In the genomic region with DNA sequence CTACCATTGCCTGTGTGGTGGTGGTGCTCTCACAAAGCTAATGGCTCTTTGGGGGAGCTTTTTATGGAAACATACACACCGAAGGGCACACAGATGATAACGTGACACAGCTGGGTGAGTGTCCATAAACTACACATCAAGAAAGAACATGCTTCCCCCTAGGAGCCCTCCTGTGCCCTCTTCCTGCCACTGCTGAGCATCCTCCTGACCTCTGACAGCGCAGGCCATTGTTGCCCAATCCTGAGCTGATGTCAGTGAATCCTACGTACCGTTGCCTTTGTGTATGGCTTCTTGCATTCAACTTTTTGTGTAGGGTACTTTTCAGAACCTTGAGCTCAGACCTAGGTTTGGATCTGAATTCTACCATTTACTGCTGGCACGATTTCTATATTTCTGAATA, we compare ENCODE assay signal across 13 cellular contexts.
"Had no signal": no experiment of that assay in that cellular context is flagged by ENCODE, and none has a peak within 500 bp of the region (broad histone marks: within the 10 kb centered on the region; RNA-seq: fewer than 3 reads in every experiment).

No MANE protein-coding gene starts in this region.

- H3K4me3 ChIP-seq: coronary artery, lower lobe of right lung, prostate gland, tibial nerve had no signal

- H3K27ac ChIP-seq: brain microvascular endothelial cell, coronary artery, tibial nerve had no signal

- H3K36me3 ChIP-seq: prostate gland had no signal

- H3K4me1 ChIP-seq: prostate gland, tibial nerve had no signal

- H3K9me3 ChIP-seq: lower lobe of right lung, prostate gland, tibial nerve had no signal

- H3K27me3 ChIP-seq: brain microvascular endothelial cell, tibial nerve had no signal

- DNase-seq: activated CD4-positive, alpha-beta T cell treated with anti-CD3 and anti-CD28 coated beads, Interleukin-2, amount 50 U/mL, for 4 hours; activated naive CD4-positive, alpha-beta T cell treated with anti-CD3 and anti-CD28 coated beads, Interleukin-2, amount 10 ng/mL, durations not matched to agents 7 days and 5 days; aorta; brain microvascular endothelial cell; erythroblast; occipital lobe; right cardiac atrium; stimulated activated CD4-positive, alpha-beta T cell treated with anti-CD3 and anti-CD28 coated beads, Interleukin-2, amount 100 ng/mL, for 24 hours; SW 1271 had no signal

- ATAC-seq: right cardiac atrium had no signal
